11 cellular contexts compared by ENCODE assay signal in the genomic region with DNA sequence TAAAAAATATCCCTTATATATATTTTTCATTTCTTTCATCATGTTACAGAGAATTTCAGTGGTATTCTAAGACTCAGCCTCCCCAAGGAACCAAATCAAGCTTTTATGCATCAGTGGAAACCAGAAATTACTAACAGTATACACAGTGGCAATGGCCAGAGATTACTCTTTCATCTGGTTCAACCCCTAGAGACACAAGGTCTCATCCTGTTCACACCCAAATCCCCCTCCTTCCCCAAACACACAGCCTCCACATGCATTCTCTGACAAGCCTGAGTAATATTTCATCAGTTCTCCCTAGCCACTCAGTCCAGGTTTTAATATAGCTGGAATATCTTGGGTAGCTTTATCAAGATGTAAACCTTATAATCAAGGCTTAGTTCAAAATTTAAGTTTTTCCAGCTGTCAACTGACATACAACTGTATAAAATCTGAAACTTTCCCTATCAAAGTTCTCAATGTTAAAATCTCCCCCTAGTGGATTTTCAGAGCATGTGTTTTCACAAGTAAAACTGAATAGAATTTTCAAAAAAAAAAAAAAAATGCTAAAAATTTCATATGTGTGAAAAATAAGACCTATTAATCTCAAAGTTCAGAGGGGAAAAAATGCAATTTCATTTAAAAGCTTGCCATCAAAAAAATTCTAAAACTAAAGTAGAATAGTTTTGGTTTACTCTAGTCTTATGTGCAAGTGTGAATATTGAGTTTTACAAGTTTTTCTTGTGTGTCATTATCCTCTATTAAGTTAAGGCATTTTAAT. TPM values are rescaled to one million over a fixed set of nuclear protein-coding genes. Genes with fewer than 3 reads are reported as not detected.
A peak's percentile ranks its signal among the peaks of the same experiment; 100 is the strongest.
DNase-seq lines count a peak whose midpoint lies in the region; ATAC-seq, FAIRE-seq and TF ChIP-seq lines count a peak whose summit lies in the region.
"Had no signal": no experiment of that assay in that cellular context is flagged by ENCODE, and none has a peak within 500 bp of the region (broad histone marks: within the 10 kb centered on the region; RNA-seq: fewer than 3 reads in every experiment).

No MANE protein-coding gene starts in this region.

- no peaks in the 10 kb centered on the region for H4K20me1 ChIP-seq in DND-41 (ENCODE audit: insufficient read depth, low read length)
- H4K20me1 ChIP-seq in H1 (replicated peaks in 1 of 2; ENCODE audit: control insufficient read depth in 1 of 2, insufficient read depth in 2 of 2, low read length in 2 of 2) = peaks cover 4 to 10% of the 10 kb centered on the region in 2 experiments

- H3K27ac Mint-ChIP-seq in activated CD4-positive, alpha-beta T cell treated with anti-CD3 and anti-CD28 coated beads, Interleukin-2, amount 10 ng/mL, durations not matched to agents 24 days and 14 days = no peak overlapping the region
- H3K27ac Mint-ChIP-seq in activated naive CD4-positive, alpha-beta T cell treated with anti-CD3 and anti-CD28 coated beads, Interleukin-2, amount 10 ng/mL, durations not matched to agents 7 days and 5 days = no peak overlapping the region
- H3K27ac Mint-ChIP-seq: activated naive CD8-positive, alpha-beta T cell had no signal

- no peak overlapping the region for H2BK20ac ChIP-seq in H1 (ENCODE audit: low read length)

- H3K79me2 ChIP-seq in DND-41 (ENCODE audit: insufficient read depth, low read length) (no peaks in the 10 kb centered on the region), H1 (ENCODE audit: control insufficient read depth in 1 of 2, insufficient read depth in 2 of 2, low read length in 2 of 2) (peaks cover 0 to 11% of the 10 kb centered on the region in 2 experiments; a peak in 2 of 4 replicates)

- H2AK5ac ChIP-seq in H1 (ENCODE audit: low read depth, low read length) = no peak overlapping the region

- H2BK15ac ChIP-seq in H1 (ENCODE audit: low read length) = no peak overlapping the region

- POLR2A ChIA-PET in H1 (lab: Charles Lee; ENCODE audit: partially characterized antibody) = interaction anchor here (1.0 to 7.6 kb wide), 17 partner anchors 11 to 308 kb away, joined by 3 to 130 read pairs (median 5); partner anchors contain the start of gene SSTR1

- H3K9ac ChIP-seq in DND-41 (ENCODE audit: low read depth, low read length) = no peak overlapping the region
- H3K9ac ChIP-seq in H1 (replicated peaks in 1 of 4; ENCODE audit: extremely low read depth in 1 of 4, low read depth in 3 of 4, low read length in 3 of 4) = no peak overlapping the region

- TF ChIP-seq EP300 in H1 (IDR thresholded peaks at IDR 0.05; ENCODE audit: borderline replicate concordance in 1 of 2, low read depth in 2 of 2, low read length in 2 of 2) = no peak

- H2BK120ac ChIP-seq in H1 (replicated peaks; ENCODE audit: low read depth, low read length) = no peak overlapping the region

- H3K23me2 ChIP-seq in H1 (ENCODE audit: low read depth, low read length) = peaks cover 2% of the 10 kb centered on the region; the same call in 1 of the 2 replicates

- peak overlapping the region; percentile 60; the same call in 1 of the 2 replicates for H2BK5ac ChIP-seq in H1 (ENCODE audit: low read depth, low read length)

- H3K27ac ChIP-seq in DND-41 (ENCODE audit: low read length) = no peak overlapping the region
- H3K27ac ChIP-seq in H1 (ENCODE audit: low read depth, low read length) = no peak overlapping the region; the same call in 1 of the 2 replicates
- no peak overlapping the region for H3K27ac ChIP-seq in neutrophil
- H3K27ac ChIP-seq: ovary had no signal

- no peak for FAIRE-seq in H1 (lab: Jason Lieb, UNC)
- FAIRE-seq: H54 had no signal

- H4K8ac ChIP-seq in H1 (ENCODE audit: extremely low read depth, insufficient read depth, low read length) = no peak overlapping the region

- H3K9me3 Mint-ChIP-seq in activated CD4-positive, alpha-beta T cell treated with anti-CD3 and anti-CD28 coated beads, Interleukin-2, amount 10 ng/mL, durations not matched to agents 24 days and 14 days = no peaks in the 10 kb centered on the region
- no peaks in the 10 kb centered on the region for H3K9me3 Mint-ChIP-seq in activated naive CD4-positive, alpha-beta T cell treated with anti-CD3 and anti-CD28 coated beads, Interleukin-2, amount 10 ng/mL, durations not matched to agents 7 days and 5 days

- TF ChIP-seq POLR2A in H1 (IDR thresholded peaks at IDR 0.05; ENCODE audit: control extremely low read depth in 1 of 2, low read depth in 2 of 2, low read length in 2 of 2) = peak in 1 of 2 experiments; percentile 43; a peak in 1 of 3 replicates

- no peak overlapping the region for H3K4me3 Mint-ChIP-seq in activated CD4-positive, alpha-beta T cell treated with anti-CD3 and anti-CD28 coated beads, Interleukin-2, amount 10 ng/mL, durations not matched to agents 24 days and 14 days
- H3K4me3 Mint-ChIP-seq in activated naive CD4-positive, alpha-beta T cell treated with anti-CD3 and anti-CD28 coated beads, Interleukin-2, amount 10 ng/mL, durations not matched to agents 7 days and 5 days = no peak overlapping the region
- H3K4me3 Mint-ChIP-seq: activated naive CD8-positive, alpha-beta T cell had no signal

- ATAC-seq in DND-41 (ENCODE audit: insufficient read depth, low read depth) (peak; percentile 62; the same call in 2 of the 3 replicates), HG03139 (IDR thresholded peaks at IDR 0.05; ENCODE audit: unreplicated experiment) (no peak)

- H3K4me2 ChIP-seq in DND-41 (ENCODE audit: insufficient read depth, low read length) (no peak overlapping the region), H1 (ENCODE audit: insufficient read depth in 1 of 2, low read depth in 2 of 2, low read length in 2 of 2) (peak overlapping the region; percentile 25 to 55)

- DNase-seq in DND-41 (no peak), Kasumi-1 (lab: John Stamatoyannopoulos, UW) (peak; percentile 29 to 41), H1 (ENCODE audit: low read depth in 1 of 2, low spot score in 2 of 2) (no peak), H4 (ENCODE audit: low spot score) (no peak)
- DNase-seq in activated CD4-positive, alpha-beta T cell treated with anti-CD3 and anti-CD28 coated beads, Interleukin-2, amount 10 ng/mL, durations not matched to agents 24 days and 14 days = no peak
- no peak for DNase-seq in activated naive CD4-positive, alpha-beta T cell treated with anti-CD3 and anti-CD28 coated beads, Interleukin-2, amount 10 ng/mL, durations not matched to agents 7 days and 5 days
- DNase-seq: ovary had no signal

- H3K27me3 Mint-ChIP-seq in activated CD4-positive, alpha-beta T cell treated with anti-CD3 and anti-CD28 coated beads, Interleukin-2, amount 10 ng/mL, durations not matched to agents 24 days and 14 days = no peaks in the 10 kb centered on the region
- no peaks in the 10 kb centered on the region for H3K27me3 Mint-ChIP-seq in activated naive CD4-positive, alpha-beta T cell treated with anti-CD3 and anti-CD28 coated beads, Interleukin-2, amount 10 ng/mL, durations not matched to agents 7 days and 5 days
- H3K27me3 Mint-ChIP-seq: activated naive CD8-positive, alpha-beta T cell had no signal

- H3K18ac ChIP-seq in H1 (ENCODE audit: extremely low read depth, low read length) = peak overlapping the region; percentile 51; the same call in 1 of the 2 replicates

- H3K36me3 ChIP-seq in DND-41 (ENCODE audit: insufficient read depth, low read length) = no peaks in the 10 kb centered on the region
- H3K36me3 ChIP-seq in H1 (ENCODE audit: control insufficient read depth in 2 of 4, insufficient read depth in 4 of 4, low read length in 3 of 4) = peaks cover 18 to 62% (median 49%) of the 10 kb centered on the region in 4 experiments
- H3K36me3 ChIP-seq in neutrophil = no peaks in the 10 kb centered on the region
- H3K36me3 ChIP-seq: ovary had no signal

- intact Hi-C loops in activated CD4-positive, alpha-beta T cell treated with anti-CD3 and anti-CD28 coated beads, Interleukin-2, amount 10 ng/mL, durations not matched to agents 24 days and 14 days (cut with micrococcal nuclease) = loop anchor here (5.0 kb wide), 2 partner anchors 210 to 290 kb away; no protein-coding TSS in a partner anchor

- H2BK12ac ChIP-seq in H1 (ENCODE audit: low read depth, low read length) = no peak overlapping the region

- no peaks in the 10 kb centered on the region for H3K4me1 Mint-ChIP-seq in activated CD4-positive, alpha-beta T cell treated with anti-CD3 and anti-CD28 coated beads, Interleukin-2, amount 10 ng/mL, durations not matched to agents 24 days and 14 days
- H3K4me1 Mint-ChIP-seq in activated naive CD4-positive, alpha-beta T cell treated with anti-CD3 and anti-CD28 coated beads, Interleukin-2, amount 10 ng/mL, durations not matched to agents 7 days and 5 days = no peaks in the 10 kb centered on the region

- H3K9me3 ChIP-seq in DND-41 (ENCODE audit: insufficient read depth, low read length, severe bottlenecking) (no peaks in the 10 kb centered on the region), H1 (ENCODE audit: insufficient read depth in 2 of 2, low read depth in 1 of 2, low read length in 1 of 2) (no peaks in the 10 kb centered on the region), neutrophil (no peaks in the 10 kb centered on the region)
- H3K9me3 ChIP-seq: ovary had no signal

- H2AFZ ChIP-seq in DND-41 (ENCODE audit: low read depth, low read length) (no peak overlapping the region), H1 (ENCODE audit: low read length) (no peak overlapping the region)

- H3K4me3 ChIP-seq in DND-41 (ENCODE audit: low read depth in 1 of 2, low read length in 2 of 2) = no peak overlapping the region
- H3K4me3 ChIP-seq in H1 (ENCODE audit: extremely low read depth in 1 of 4, insufficient read depth in 2 of 4, low read depth in 3 of 4, low read length in 4 of 4) = peak overlapping the region in 1 of 4 experiments; percentile 51; a peak in 1 of 8 replicates
- no peak overlapping the region for H3K4me3 ChIP-seq in neutrophil (ENCODE audit: low read depth in 1 of 2, low read length in 1 of 2)
- H3K4me3 ChIP-seq: ovary had no signal

- no peak overlapping the region for H3K56ac ChIP-seq in H1 (replicated peaks; ENCODE audit: insufficient read length, low read depth, low read length)

- no peak overlapping the region for H4K91ac ChIP-seq in H1 (replicated peaks; ENCODE audit: insufficient read length, low read length)

- no peak overlapping the region for H3K14ac ChIP-seq in H1 (ENCODE audit: insufficient read length)

- TF ChIP-seq CTCF in DND-41 (IDR thresholded peaks at IDR 0.05; ENCODE audit: borderline replicate concordance, extremely low read depth, low read length, poor library complexity, severe bottlenecking) (peak; percentile 57), H1 (IDR thresholded peaks at IDR 0.05; ENCODE audit: control extremely low read depth in 1 of 3, insufficient read depth in 1 of 3, low read depth in 1 of 3, low read length in 3 of 3) (no peak; a peak in 1 of 4 replicates), neutrophil (IDR thresholded peaks at IDR 0.05) (peak; percentile 31)

- CTCF ChIA-PET in H1 (lab: Charles Lee; ENCODE audit: partially characterized antibody) = interaction anchor here (0.6 to 2.8 kb wide), 17 partner anchors 9 to 308 kb away, joined by 3 to 9 read pairs (median 4); no protein-coding TSS in a partner anchor
- CTCF ChIA-PET in activated naive CD4-positive, alpha-beta T cell treated with anti-CD3 and anti-CD28 coated beads, Interleukin-2, amount 10 ng/mL, durations not matched to agents 7 days and 5 days (lab: Charles Lee) = interaction anchor here (0.7 to 2.7 kb wide), 4 partner anchors 115 to 817 kb away, joined by 3 to 15 read pairs (median 4); no protein-coding TSS in a partner anchor

- H3K27me3 ChIP-seq in DND-41 (ENCODE audit: insufficient read depth, low read length, poor library complexity) = no peaks in the 10 kb centered on the region
- H3K27me3 ChIP-seq in H1 (replicated peaks in 1 of 4; ENCODE audit: control insufficient read depth in 3 of 4, extremely low read depth in 1 of 4, insufficient read depth in 3 of 4, low read length in 3 of 4) = no peaks in the 10 kb centered on the region
- peaks cover 17% of the 10 kb centered on the region for H3K27me3 ChIP-seq in neutrophil
- H3K27me3 ChIP-seq: ovary had no signal

- peak overlapping the region; percentile 59 for H4K5ac ChIP-seq in H1 (ENCODE audit: insufficient read length, low read depth, low read length)

- no peak overlapping the region for H3K23ac ChIP-seq in H1 (ENCODE audit: insufficient read length)

- H3K4ac ChIP-seq in H1 (replicated peaks; ENCODE audit: insufficient read length, low read depth, low read length) = no peak overlapping the region

- no peaks in the 10 kb centered on the region for H3K79me1 ChIP-seq in H1 (ENCODE audit: low read depth, low read length)

- no peak for TF ChIP-seq RAD21 in H1 (IDR thresholded peaks at IDR 0.05 in 1 of 2, conservative IDR thresholded peaks at IDR 0.05 in 1 of 2; ENCODE audit: low read depth in 2 of 2, low read length in 2 of 2)

- H3K4me1 ChIP-seq in DND-41 (ENCODE audit: insufficient read depth, low read length) = peaks cover 8% of the 10 kb centered on the region; the same call in 1 of the 2 replicates
- peaks cover 0 to 18% (median 4%) of the 10 kb centered on the region in 4 experiments; a peak in 4 of 7 replicates for H3K4me1 ChIP-seq in H1 (replicated peaks in 1 of 4; ENCODE audit: control insufficient read depth in 3 of 4, insufficient read depth in 4 of 4, low read length in 3 of 4)
- H3K4me1 ChIP-seq in neutrophil (ENCODE audit: control insufficient read depth in 1 of 2, insufficient read depth in 1 of 2, low read depth in 1 of 2, low read length in 1 of 2) = no peaks in the 10 kb centered on the region

- no peaks in the 10 kb centered on the region for H3K36me3 Mint-ChIP-seq in activated CD4-positive, alpha-beta T cell treated with anti-CD3 and anti-CD28 coated beads, Interleukin-2, amount 10 ng/mL, durations not matched to agents 24 days and 14 days (ENCODE audit: low read depth)
- no peaks in the 10 kb centered on the region for H3K36me3 Mint-ChIP-seq in activated naive CD4-positive, alpha-beta T cell treated with anti-CD3 and anti-CD28 coated beads, Interleukin-2, amount 10 ng/mL, durations not matched to agents 7 days and 5 days
- H3K36me3 Mint-ChIP-seq: activated naive CD8-positive, alpha-beta T cell had no signal

RNA-seq across cellular contexts. Expression of gene SSTR1, which starts 10.5 kb away (rescaled TPM):
- 0.75 and 0.93 TPM in 2 replicates for total RNA-seq in H1 (2021; fragmentation: NEBNext Ultra II Directional; extraction: Animal tissue kit (Norgen Biotek cat#: 25700))
- polyA plus RNA-seq in H1 (2011; rRNA removed) = 0.82 and 1.3 TPM in 2 replicates
- polyA plus RNA-seq in H1 (2011; cell fraction: cytosol; rRNA removed) = 0.63 TPM
- polyA plus RNA-seq in H1 (2011; cell fraction: nucleus; rRNA removed) = 2.7 TPM
- polyA plus RNA-seq in H1 (2012, experiment 1 of 2) = 0.52 to 0.83 TPM (median 0.59 TPM) in 4 replicates
- 0.24 TPM for polyA plus RNA-seq in H1 (2012, experiment 2 of 2)
- polyA plus RNA-seq in H1 (2013, experiment 1 of 2) = 0.79 TPM
- 0.72 TPM for polyA plus RNA-seq in H1 (2013, experiment 2 of 2)
- polyA minus RNA-seq in H1 (2011; rRNA and poly(A)+ RNA removed) = 0.85 and 1.4 TPM in 2 replicates
- polyA minus RNA-seq in H1 (2011; cell fraction: cytosol; rRNA and poly(A)+ RNA removed) = 1.5 TPM
- polyA minus RNA-seq in H1 (2011; cell fraction: nucleus; rRNA and poly(A)+ RNA removed) = 2.4 TPM
- not detected in 2 replicates for total RNA-seq in activated CD4-positive, alpha-beta T cell treated with anti-CD3 and anti-CD28 coated beads, Interleukin-2, amount 10 ng/mL, durations not matched to agents 24 days and 14 days
- not detected in 2 replicates for total RNA-seq in H4 (2014; rRNA removed; shearing (Covaris generic))

RNA-seq across cellular contexts. Expression of gene CLEC14A, which starts 58.7 kb away (rescaled TPM):
- total RNA-seq in H1 (2021; fragmentation: NEBNext Ultra II Directional; extraction: Animal tissue kit (Norgen Biotek cat#: 25700)) = 0.13 TPM in 2 replicates
- 0.09 and 0.17 TPM in 2 replicates for polyA plus RNA-seq in H1 (2011; rRNA removed)
- 0.16 TPM for polyA plus RNA-seq in H1 (2011; cell fraction: cytosol; rRNA removed)
- polyA plus RNA-seq in H1 (2011; cell fraction: nucleus; rRNA removed) = 0.11 TPM
- polyA plus RNA-seq in H1 (2012, experiment 1 of 2) = 0.15 to 0.17 TPM in 2 of 4 replicates, not detected in the others
- polyA plus RNA-seq in H1 (2012, experiment 2 of 2) = 0.10 TPM
- 0.06 TPM for polyA plus RNA-seq in H1 (2013, experiment 1 of 2)
- polyA plus RNA-seq in H1 (2013, experiment 2 of 2) = 0.04 TPM
- not detected in 2 replicates for polyA minus RNA-seq in H1 (2011; rRNA and poly(A)+ RNA removed)
- polyA minus RNA-seq in H1 (2011; cell fraction: cytosol; rRNA and poly(A)+ RNA removed) = not detected
- polyA minus RNA-seq in H1 (2011; cell fraction: nucleus; rRNA and poly(A)+ RNA removed) = not detected
- total RNA-seq in activated CD4-positive, alpha-beta T cell treated with anti-CD3 and anti-CD28 coated beads, Interleukin-2, amount 10 ng/mL, durations not matched to agents 24 days and 14 days = not detected in 2 replicates
- total RNA-seq in H4 (2014; rRNA removed; shearing (Covaris generic)) = not detected in 2 replicates

Comparison
In these comparisons a context has a peak if more than half of its experiments do, and no peak if none do; other contexts are left out.
1. DNase-seq: peak in Kasumi-1 (2 of 2); none in DND-41 (single experiment), H1 (0 of 2), activated CD4-positive, alpha-beta T cell treated with anti-CD3 and anti-CD28 coated beads, Interleukin-2, amount 10 ng/mL, durations not matched to agents 24 days and 14 days (single experiment), activated naive CD4-positive, alpha-beta T cell treated with anti-CD3 and anti-CD28 coated beads, Interleukin-2, amount 10 ng/mL, durations not matched to agents 7 days and 5 days (single experiment) and H4 (single experiment).
2. CTCF ChIP-seq: peak in DND-41 (single experiment) and neutrophil (single experiment); none in H1 (0 of 3).